In genomic region chr6:164534070-164534766, GRCh38 we compare ENCODE assay signal across 27 cellular contexts.
"Had no signal": no experiment of that assay in that cellular context is flagged by ENCODE, and none has a peak within 500 bp of the region (broad histone marks: within the 10 kb centered on the region; RNA-seq: fewer than 3 reads in every experiment).

No MANE protein-coding gene starts in this region.

- H3K9me3 ChIP-seq: adrenal gland, breast epithelium had no signal

- H3K27me3 ChIP-seq: adrenal gland, body of pancreas, breast epithelium, cardiac muscle cell, dorsolateral prefrontal cortex had no signal

- H3K27ac ChIP-seq: adrenal gland, body of pancreas, breast epithelium, cardiac muscle cell, coronary artery, dorsolateral prefrontal cortex had no signal

- H3K4me3 ChIP-seq: adrenal gland, body of pancreas, breast epithelium, cardiac muscle cell, coronary artery, dorsolateral prefrontal cortex had no signal

- H3K36me3 ChIP-seq: adrenal gland, breast epithelium, cardiac muscle cell had no signal

- DNase-seq: activated CD4-positive, alpha-beta memory T cell treated with anti-CD3 and anti-CD28 coated beads for 36 hours; activated CD4-positive, alpha-beta T cell treated with anti-CD3 and anti-CD28 coated beads for 36 hours; activated CD4-positive, alpha-beta T cell treated with anti-CD3 and anti-CD28 coated beads, Interleukin-2, amount 10 ng/mL, durations not matched to agents 24 days and 14 days; activated CD4-positive, CD25-positive, alpha-beta regulatory T cell; activated CD4-positive, CD25-positive, alpha-beta regulatory T cell treated with anti-CD3 and anti-CD28 coated beads, Interleukin-2, amount 50 U/mL, for 72 hours; activated CD8-positive, alpha-beta memory T cell treated with anti-CD3 and anti-CD28 coated beads, Interleukin-2, amount 10 ng/mL, durations not matched to agents 7 days and 5 days; activated CD8-positive, alpha-beta memory T cell treated with anti-CD3 and anti-CD28 coated beads, Interleukin-2, amount 50 U/mL, for 4 hours; activated CD8-positive, alpha-beta T cell treated with anti-CD3 and anti-CD28 coated beads, Interleukin-2, amount 10 ng/mL, durations not matched to agents 7 days and 5 days; activated effector memory CD4-positive, alpha-beta T cell treated with anti-CD3 and anti-CD28 coated beads, Interleukin-2, amount 50 U/mL, for 16 hours; activated naive CD4-positive, alpha-beta T cell treated with anti-CD3 and anti-CD28 coated beads for 36 hours; activated naive CD8-positive, alpha-beta T cell treated with anti-CD3 and anti-CD28 coated beads for 36 hours; activated naive CD8-positive, alpha-beta T cell treated with anti-CD3 and anti-CD28 coated beads, Interleukin-2, amount 50 U/mL, for 24 hours; activated T-cell treated with anti-CD3 and anti-CD28 coated beads, Interleukin-2, amount 50 U/mL, for 1 hour; activated T-cell treated with anti-CD3 and anti-CD28 coated beads, Interleukin-2, amount 50 U/mL, for 48 hours; adrenal gland; amygdala; aorta; body of pancreas; dorsolateral prefrontal cortex; effector memory CD4-positive, alpha-beta T cell; endodermal cell; foreskin fibroblast; T-helper 2 cell had no signal

- H3K4me1 ChIP-seq: adrenal gland, body of pancreas, breast epithelium had no signal

- ATAC-seq: activated CD4-positive, alpha-beta T cell treated with anti-CD3 and anti-CD28 coated beads for 36 hours; activated CD8-positive, alpha-beta memory T cell treated with anti-CD3 and anti-CD28 coated beads, Interleukin-2, amount 10 ng/mL, durations not matched to agents 7 days and 5 days; activated CD8-positive, alpha-beta T cell treated with anti-CD3 and anti-CD28 coated beads, Interleukin-2, amount 10 ng/mL, durations not matched to agents 7 days and 5 days; activated naive CD8-positive, alpha-beta T cell treated with anti-CD3 and anti-CD28 coated beads, Interleukin-2, amount 50 U/mL, for 24 hours; body of pancreas; esophagus mucosa had no signal
